ENCODE assay signal across 23 cellular contexts in genomic region chr16:85144026-85144915, GRCh38. TPM values are rescaled to one million over a fixed set of nuclear protein-coding genes. Genes with fewer than 3 reads are reported as not detected.
A peak's percentile ranks its signal among the peaks of the same experiment; 100 is the strongest.
DNase-seq lines count a peak whose midpoint lies in the region; TF ChIP-seq lines count a peak whose summit lies in the region.
"Had no signal": no experiment of that assay in that cellular context is flagged by ENCODE, and none has a peak within 500 bp of the region (broad histone marks: within the 10 kb centered on the region; RNA-seq: fewer than 3 reads in every experiment).

No MANE protein-coding gene starts in this region.

- H4K91ac ChIP-seq in neuronal stem cell (ENCODE audit: low read depth, low read length, poor library complexity): peak overlapping the region; percentile 74

- H2BK12ac ChIP-seq in neuronal stem cell (ENCODE audit: low read length): no peak overlapping the region

- no peaks in the 10 kb centered on the region for H3K9me3 ChIP-seq in HEK293 (ENCODE audit: control insufficient read depth, insufficient read depth, low read depth, low read length)
- H3K9me3 ChIP-seq in SJCRH30 (replicated peaks): no peaks in the 10 kb centered on the region
- H3K9me3 ChIP-seq in neuronal stem cell (replicated peaks in 1 of 2; ENCODE audit: control insufficient read depth in 2 of 2, insufficient read depth in 1 of 2, low read depth in 1 of 2, low read length in 2 of 2): no peaks in the 10 kb centered on the region
- H3K9me3 ChIP-seq: thoracic aorta had no signal

- peaks cover 2% of the 10 kb centered on the region for H3K9me3 Mint-ChIP-seq in glutamatergic neuron (ENCODE audit: unreplicated experiment)
- H3K9me3 Mint-ChIP-seq: activated naive CD4-positive, alpha-beta T cell treated with anti-CD3 and anti-CD28 coated beads, Interleukin-2, amount 50 U/mL, for 24 hours; activated T-cell treated with anti-CD3 and anti-CD28 coated beads, Interleukin-2, amount 50 U/mL, for 4 hours; CD4-positive, CD25-positive, alpha-beta regulatory T cell; nephron progenitor cell; stimulated activated naive B cell treated with anti-CD40 and anti-IgM and Interleukin-4, amounts not matched to agents 10 μg/mL and 1 μg/mL and 100 μg/mL, for 72 hours had no signal

- CTCF ChIA-PET in HEK293 (lab: Yijun Ruan, JAX): interaction anchor here (0.5 kb wide), 1 partner anchor 95 kb away, joined by 3 read pairs; no protein-coding TSS in a partner anchor

- peaks cover 21% of the 10 kb centered on the region for H3K4me1 Mint-ChIP-seq in glutamatergic neuron (ENCODE audit: low read depth, unreplicated experiment)
- H3K4me1 Mint-ChIP-seq: activated naive CD4-positive, alpha-beta T cell treated with anti-CD3 and anti-CD28 coated beads, Interleukin-2, amount 50 U/mL, for 24 hours; CD4-positive, CD25-positive, alpha-beta regulatory T cell; stimulated activated naive B cell treated with anti-CD40 and anti-IgM and Interleukin-4, amounts not matched to agents 10 μg/mL and 1 μg/mL and 100 μg/mL, for 72 hours had no signal

- H3K27me3 Mint-ChIP-seq in glutamatergic neuron (ENCODE audit: unreplicated experiment): peaks cover 16% of the 10 kb centered on the region

- no peak overlapping the region for H2BK15ac ChIP-seq in neuronal stem cell (ENCODE audit: low read length)

- H3K9ac ChIP-seq in neuronal stem cell (ENCODE audit: low read depth, low read length, poor library complexity): no peak overlapping the region

- no peak overlapping the region for H3K14ac ChIP-seq in neuronal stem cell (ENCODE audit: low read length)

- POLR2A ChIA-PET in HEK293 (lab: Yijun Ruan, JAX): no interaction called here

- WGBS in neuronal stem cell (ENCODE audit: extremely low coverage in 2 of 2, insufficient read length in 2 of 2, insufficient replicate concordance in 1 of 2), 2 donors: no CpG with 5 or more reads among the region's 26 CpGs

- H3K4me2 ChIP-seq in neuronal stem cell (ENCODE audit: insufficient read depth, low read length, poor library complexity, severe bottlenecking): no peak overlapping the region

- no peak for DNase-seq in SJCRH30
- DNase-seq in glutamatergic neuron: no peak
- no peak for DNase-seq in neuronal stem cell (ENCODE audit: low spot score)
- DNase-seq in GM03348 (ENCODE audit: low spot score): no peak
- DNase-seq in iPS-NIHi11 (ENCODE audit: low spot score): no peak
- DNase-seq in germinal center (ENCODE audit: low spot score): no peak
- DNase-seq in occipital lobe (lab: John Stamatoyannopoulos, UW): no peak
- DNase-seq: activated T-cell treated with anti-CD3 and anti-CD28 coated beads, Interleukin-2, amount 50 U/mL, for 4 hours; aorta; CD4-positive, CD25-positive, alpha-beta regulatory T cell; cerebellar nuclear complex; KG1; left colon; MV-4-11; nephron progenitor cell; stimulated activated naive B cell treated with anti-CD40 and anti-IgM and Interleukin-4, amounts not matched to agents 10 μg/mL and 1 μg/mL and 100 μg/mL, for 72 hours had no signal

- no peak overlapping the region for H4K8ac ChIP-seq in neuronal stem cell (ENCODE audit: low read depth, low read length)

- TF ChIP-seq CTCF in HEK293 (tag by site-specific recombination; IDR thresholded peaks at IDR 0.05) (no peak), glutamatergic neuron (IDR thresholded peaks at IDR 0.05; ENCODE audit: partially characterized antibody, unreplicated experiment) (no peak)

- no peak overlapping the region for H2AK5ac ChIP-seq in neuronal stem cell (ENCODE audit: low read depth, low read length)

- no peaks in the 10 kb centered on the region for H3K79me1 ChIP-seq in neuronal stem cell (ENCODE audit: low read depth, low read length)

- no peaks in the 10 kb centered on the region for H3K4me1 ChIP-seq in HEK293 (ENCODE audit: control insufficient read depth, insufficient read depth, low read length)
- peaks cover 44% of the 10 kb centered on the region for H3K4me1 ChIP-seq in SJCRH30
- peaks cover 6 to 28% of the 10 kb centered on the region in 2 donors for H3K4me1 ChIP-seq in neuronal stem cell (ENCODE audit: control insufficient read depth in 2 of 2, insufficient read depth in 1 of 2, low read depth in 1 of 2, low read length in 2 of 2)

- H3K27me3 ChIP-seq in SJCRH30: no peaks in the 10 kb centered on the region
- H3K27me3 ChIP-seq in neuronal stem cell (ENCODE audit: control insufficient read depth in 3 of 3, insufficient read depth in 3 of 3, low read depth in 1 of 3, low read length in 3 of 3): peaks cover 0 to 11% (median 0%) of the 10 kb centered on the region in 3 experiments

- H3K36me3 Mint-ChIP-seq in glutamatergic neuron (ENCODE audit: unreplicated experiment): no peaks in the 10 kb centered on the region
- H3K36me3 Mint-ChIP-seq: activated naive CD4-positive, alpha-beta T cell treated with anti-CD3 and anti-CD28 coated beads, Interleukin-2, amount 50 U/mL, for 24 hours; CD4-positive, CD25-positive, alpha-beta regulatory T cell; stimulated activated naive B cell treated with anti-CD40 and anti-IgM and Interleukin-4, amounts not matched to agents 10 μg/mL and 1 μg/mL and 100 μg/mL, for 72 hours had no signal

- H2BK120ac ChIP-seq in neuronal stem cell (ENCODE audit: low read depth, low read length): peak overlapping the region; percentile 55

- no peak overlapping the region for H2AFZ ChIP-seq in neuronal stem cell (ENCODE audit: low read length)

- peak overlapping the region; percentile 2 for H3K23ac ChIP-seq in neuronal stem cell (ENCODE audit: low read depth, low read length, poor library complexity)

- peak overlapping the region; percentile 29 for H3K27ac Mint-ChIP-seq in glutamatergic neuron (ENCODE audit: unreplicated experiment)
- H3K27ac Mint-ChIP-seq: activated naive CD4-positive, alpha-beta T cell treated with anti-CD3 and anti-CD28 coated beads, Interleukin-2, amount 50 U/mL, for 24 hours; CD4-positive, CD25-positive, alpha-beta regulatory T cell; nephron progenitor cell; progenitor cell of endocrine pancreas; stimulated activated naive B cell treated with anti-CD40 and anti-IgM and Interleukin-4, amounts not matched to agents 10 μg/mL and 1 μg/mL and 100 μg/mL, for 72 hours had no signal

- no peak overlapping the region for H2BK5ac ChIP-seq in neuronal stem cell (ENCODE audit: low read length)

- peak overlapping the region; percentile 35 for H3K18ac ChIP-seq in neuronal stem cell (ENCODE audit: low read length)

- H3K4me3 ChIP-seq in HEK293 (ENCODE audit: low read depth, low read length) (no peak overlapping the region), SJCRH30 (no peak overlapping the region), neuronal stem cell (ENCODE audit: low read length in 2 of 2) (no peak overlapping the region)
- H3K4me3 ChIP-seq: skin epidermis, thoracic aorta had no signal

- no peak overlapping the region for H3K4me3 Mint-ChIP-seq in glutamatergic neuron (ENCODE audit: unreplicated experiment)
- H3K4me3 Mint-ChIP-seq: activated naive CD4-positive, alpha-beta T cell treated with anti-CD3 and anti-CD28 coated beads, Interleukin-2, amount 50 U/mL, for 24 hours; activated T-cell treated with anti-CD3 and anti-CD28 coated beads, Interleukin-2, amount 50 U/mL, for 4 hours; CD4-positive, CD25-positive, alpha-beta regulatory T cell; nephron progenitor cell; stimulated activated naive B cell treated with anti-CD40 and anti-IgM and Interleukin-4, amounts not matched to agents 10 μg/mL and 1 μg/mL and 100 μg/mL, for 72 hours had no signal

- H3K36me3 ChIP-seq in HEK293 (ENCODE audit: control insufficient read depth in 2 of 2, insufficient read depth in 1 of 2, low read length in 2 of 2) (no peaks in the 10 kb centered on the region), SJCRH30 (no peaks in the 10 kb centered on the region), neuronal stem cell (replicated peaks in 1 of 2; ENCODE audit: control insufficient read depth in 2 of 2, insufficient read depth in 2 of 2, low read length in 2 of 2) (no peaks in the 10 kb centered on the region)
- H3K36me3 ChIP-seq: thoracic aorta had no signal

- no peak overlapping the region for H3K27ac ChIP-seq in HEK293 (ENCODE audit: extremely low read depth, low read depth, low read length)
- peak overlapping the region; percentile 25; the same call in 1 of the 2 replicates for H3K27ac ChIP-seq in SJCRH30
- H3K27ac ChIP-seq in neuronal stem cell (replicated peaks; ENCODE audit: low read length): no peak overlapping the region
- H3K27ac ChIP-seq: skin epidermis, thoracic aorta had no signal

- no peak overlapping the region for H3K4ac ChIP-seq in neuronal stem cell (ENCODE audit: low read length)

TF ChIP-seq in HEK293, 187 proteins besides CTCF, POLR2A, EP300 and RAD21:
- TF ChIP-seq ZNF747 (tag by site-specific recombination; IDR thresholded peaks at IDR 0.05) (no peak), ZIC2 (tag by site-specific recombination; IDR thresholded peaks at IDR 0.05) (peak; percentile 57), ZNF629 (tag by site-specific recombination; IDR thresholded peaks at IDR 0.05) (no peak), ZNF561 (tag by site-specific recombination; IDR thresholded peaks at IDR 0.05; ENCODE audit: borderline replicate concordance) (no peak), ZNF23 (tag by site-specific recombination; IDR thresholded peaks at IDR 0.05; ENCODE audit: borderline replicate concordance) (no peak), HOXA7 (CRISPR knock-in tag; IDR thresholded peaks at IDR 0.05; ENCODE audit: borderline replicate concordance) (no peak), ZSCAN30 (tag by site-specific recombination; IDR thresholded peaks at IDR 0.05) (no peak), ZNF501 (tag by site-specific recombination; IDR thresholded peaks at IDR 0.05) (no peak), MYNN (tag by site-specific recombination; IDR thresholded peaks at IDR 0.05; ENCODE audit: borderline replicate concordance) (no peak), ZBTB8A (tag by site-specific recombination; IDR thresholded peaks at IDR 0.05) (peak; percentile 29; the same call in 1 of the 2 replicates), RBAK (tag by site-specific recombination; IDR thresholded peaks at IDR 0.05) (no peak), ZNF548 (tag by site-specific recombination; IDR thresholded peaks at IDR 0.05) (no peak), KLF16 (tag by site-specific recombination; IDR thresholded peaks at IDR 0.05) (no peak)

RNA-seq across cellular contexts. Expression of gene CIBAR2, which starts 32.0 kb away (rescaled TPM):
- 0.04 and 0.41 TPM in 2 replicates for total RNA-seq in SJCRH30 (2014; rRNA removed; shearing (Covaris generic))
- total RNA-seq in glutamatergic neuron (ENCODE audit: unreplicated experiment): not detected
- 0.45 TPM for polyA plus RNA-seq in neuronal stem cell (2013, experiment 1 of 2)
- 0.51 TPM for polyA plus RNA-seq in neuronal stem cell (2013, experiment 2 of 2)
- total RNA-seq in occipital lobe: not detected
- total RNA-seq: activated T-cell treated with anti-CD3 and anti-CD28 coated beads, Interleukin-2, amount 50 U/mL, for 4 hours; CD4-positive, CD25-positive, alpha-beta regulatory T cell; epithelial cell of proximal tubule; left colon; mononuclear cell; thoracic aorta had no signal
- polyA plus RNA-seq: aorta; CD4-positive, CD25-positive, alpha-beta regulatory T cell had no signal
